In genomic region chrX:34338046-34338445, GRCh38 we compare ENCODE assay signal across 21 cellular contexts.
"Had no signal": no experiment of that assay in that cellular context is flagged by ENCODE, and none has a peak within 500 bp of the region (broad histone marks: within the 10 kb centered on the region; RNA-seq: fewer than 3 reads in every experiment).

No MANE protein-coding gene starts in this region.

- H3K4me1 ChIP-seq: gastrocnemius medialis, heart left ventricle, left lung, neural progenitor cell, prostate gland, right atrium auricular region, sigmoid colon, testis, tibial artery had no signal

- DNase-seq: dorsolateral prefrontal cortex; effector CD4-positive, alpha-beta T cell; gastrocnemius medialis; heart left ventricle; left cardiac atrium; left lung; mesenchymal stem cell; mucosa of descending colon; naive B cell; sigmoid colon; stimulated activated CD4-positive, alpha-beta T cell treated with anti-CD3 and anti-CD28 coated beads, Interleukin-2, amount 100 ng/mL, for 24 hours; stimulated activated CD4-positive, alpha-beta T cell treated with anti-CD3 and anti-CD28 coated beads, Interleukin-4, amount 100 ng/mL, for 24 hours; stimulated activated naive CD8-positive, alpha-beta T cell treated with anti-CD3 and anti-CD28 coated beads, Interleukin-15, Interleukin-2, amounts not matched to agents 100 U/mL and 50 U/mL, for 24 hours; substantia nigra; testis; tibial artery had no signal

- H3K27me3 ChIP-seq: gastrocnemius medialis, heart left ventricle, hepatocyte, left lung, neural progenitor cell, right atrium auricular region, sigmoid colon, testis, tibial artery had no signal

- H3K36me3 ChIP-seq: gastrocnemius medialis, heart left ventricle, left lung, neural progenitor cell, prostate gland, right atrium auricular region, sigmoid colon, tibial artery had no signal

- H3K9me3 ChIP-seq: gastrocnemius medialis, heart left ventricle, left lung, mucosa of descending colon, prostate gland, right atrium auricular region, sigmoid colon, testis, tibial artery had no signal

- H3K4me3 ChIP-seq: dorsolateral prefrontal cortex, gastrocnemius medialis, heart left ventricle, hepatocyte, left lung, mucosa of descending colon, neural progenitor cell, prostate gland, right atrium auricular region, sigmoid colon, testis, tibial artery had no signal

- H3K27ac ChIP-seq: dorsolateral prefrontal cortex, gastrocnemius medialis, heart left ventricle, hepatocyte, left lung, neural progenitor cell, prostate gland, right atrium auricular region, sigmoid colon, testis, tibial artery had no signal

- ATAC-seq: gastrocnemius medialis; heart left ventricle; left cardiac atrium; left lung; mucosa of descending colon; stimulated activated memory B cell treated with anti-CD40 and anti-IgM and Interleukin-4, amounts not matched to agents 10 μg/mL and 1 μg/mL and 100 μg/mL, for 72 hours; stimulated activated naive CD8-positive, alpha-beta T cell treated with anti-CD3 and anti-CD28 coated beads, Interleukin-15, Interleukin-2, amounts not matched to agents 100 U/mL and 50 U/mL, for 24 hours had no signal
